25 cellular contexts compared by ENCODE assay signal in genomic region chr5:96530901-96531300, GRCh38.
"Had no signal": no experiment of that assay in that cellular context is flagged by ENCODE, and none has a peak within 500 bp of the region (broad histone marks: within the 10 kb centered on the region; RNA-seq: fewer than 3 reads in every experiment).

No MANE protein-coding gene starts in this region.

- ATAC-seq: activated T-cell treated with anti-CD3 and anti-CD28 coated beads, Interleukin-2, amount 50 U/mL, for 72 hours; Right ventricle myocardium inferior; WTC11 had no signal

- H3K4me3 Mint-ChIP-seq: activated CD4-positive, alpha-beta memory T cell treated with anti-CD3 and anti-CD28 coated beads, Interleukin-2, amount 10 ng/mL, durations not matched to agents 7 days and 5 days; activated naive CD4-positive, alpha-beta T cell treated with anti-CD3 and anti-CD28 coated beads, Interleukin-2, amount 10 ng/mL, durations not matched to agents 7 days and 5 days; activated naive CD8-positive, alpha-beta T cell treated with anti-CD3 and anti-CD28 coated beads, Interleukin-2, amount 10 ng/mL, durations not matched to agents 7 days and 5 days; activated T-cell treated with anti-CD3 and anti-CD28 coated beads, Interleukin-2, amount 50 U/mL, for 72 hours; T-helper 1 cell treated with Interleukin-12 subunit alpha and Interleukin-12 subunit beta and Interleukin-4 antibody, amounts not matched to agents 30 μg/mL and 1 μg/mL, for 36 hours; WTC11 had no signal

- H3K9me3 Mint-ChIP-seq: activated CD4-positive, alpha-beta memory T cell treated with anti-CD3 and anti-CD28 coated beads, Interleukin-2, amount 10 ng/mL, durations not matched to agents 7 days and 5 days; activated naive CD4-positive, alpha-beta T cell treated with anti-CD3 and anti-CD28 coated beads, Interleukin-2, amount 10 ng/mL, durations not matched to agents 7 days and 5 days; activated T-cell treated with anti-CD3 and anti-CD28 coated beads, Interleukin-2, amount 50 U/mL, for 72 hours; activated T-helper 2 cell treated with anti-CD3 and anti-CD28 coated beads, Interferon-gamma antibody, Interleukin-2, Interleukin-4, amounts not matched to agents 10 μg/mL and 5 μg/mL and 100 μg/mL, durations not matched to agents 14 hours and 24 hours and 36 hours; T-helper 1 cell treated with Interleukin-12 subunit alpha and Interleukin-12 subunit beta and Interleukin-4 antibody, amounts not matched to agents 30 μg/mL and 1 μg/mL, for 36 hours; WTC11 had no signal

- DNase-seq: activated CD4-positive, alpha-beta memory T cell treated with anti-CD3 and anti-CD28 coated beads, Interleukin-2, amount 10 ng/mL, durations not matched to agents 7 days and 5 days; activated CD4-positive, alpha-beta T cell treated with anti-CD3 and anti-CD28 coated beads for 48 hours; activated CD4-positive, CD25-positive, alpha-beta regulatory T cell treated with anti-CD3 and anti-CD28 coated beads, Interleukin-2, amount 50 U/mL, for 72 hours; activated CD8-positive, alpha-beta memory T cell treated with anti-CD3 and anti-CD28 coated beads, Interleukin-2, amount 50 U/mL, for 4 hours; activated gamma-delta T cell treated with Interleukin-2 at 50 U/mL for 16 hours; activated naive CD4-positive, alpha-beta T cell treated with anti-CD3 and anti-CD28 coated beads, Interleukin-2, amount 10 ng/mL, durations not matched to agents 7 days and 5 days; activated naive CD8-positive, alpha-beta T cell treated with anti-CD3 and anti-CD28 coated beads, Interleukin-2, amount 10 ng/mL, durations not matched to agents 7 days and 5 days; activated T-cell treated with anti-CD3 and anti-CD28 coated beads, Interleukin-2, amount 50 U/mL, for 72 hours; adrenal gland; aorta; caudate nucleus; Kasumi-1; NCI-H1092 treated with DMSO at 0.1 percent for 48 hours; NCI-H1417 treated with DMSO at 0.1 percent for 48 hours; NCI-H1694; NCI-H2107; NCI-H345; NCI-H510A; NCI-H526 treated with DMSO at 0.1 percent for 48 hours; NCI-H82; RPMI8226 had no signal

- H3K27ac Mint-ChIP-seq: activated CD4-positive, alpha-beta memory T cell treated with anti-CD3 and anti-CD28 coated beads, Interleukin-2, amount 10 ng/mL, durations not matched to agents 7 days and 5 days; activated naive CD4-positive, alpha-beta T cell treated with anti-CD3 and anti-CD28 coated beads, Interleukin-2, amount 10 ng/mL, durations not matched to agents 7 days and 5 days; activated naive CD8-positive, alpha-beta T cell treated with anti-CD3 and anti-CD28 coated beads, Interleukin-2, amount 10 ng/mL, durations not matched to agents 7 days and 5 days; activated T-cell treated with anti-CD3 and anti-CD28 coated beads, Interleukin-2, amount 50 U/mL, for 72 hours; activated T-helper 2 cell treated with anti-CD3 and anti-CD28 coated beads, Interferon-gamma antibody, Interleukin-2, Interleukin-4, amounts not matched to agents 10 μg/mL and 5 μg/mL and 100 μg/mL, durations not matched to agents 14 hours and 24 hours and 36 hours; T-helper 1 cell treated with Interleukin-12 subunit alpha and Interleukin-12 subunit beta and Interleukin-4 antibody, amounts not matched to agents 30 μg/mL and 1 μg/mL, for 36 hours; WTC11 had no signal

- H3K27me3 Mint-ChIP-seq: activated naive CD8-positive, alpha-beta T cell treated with anti-CD3 and anti-CD28 coated beads, Interleukin-2, amount 10 ng/mL, durations not matched to agents 7 days and 5 days had no signal

- H3K36me3 Mint-ChIP-seq: activated naive CD4-positive, alpha-beta T cell treated with anti-CD3 and anti-CD28 coated beads, Interleukin-2, amount 10 ng/mL, durations not matched to agents 7 days and 5 days; WTC11 had no signal

- H3K4me1 Mint-ChIP-seq: activated CD4-positive, alpha-beta memory T cell treated with anti-CD3 and anti-CD28 coated beads, Interleukin-2, amount 10 ng/mL, durations not matched to agents 7 days and 5 days; activated naive CD4-positive, alpha-beta T cell treated with anti-CD3 and anti-CD28 coated beads, Interleukin-2, amount 10 ng/mL, durations not matched to agents 7 days and 5 days had no signal
